ENCODE assay signal across 9 cellular contexts in genomic region chr17:2391597-2392251, GRCh38. TPM values are rescaled to one million over a fixed set of nuclear protein-coding genes. Genes with fewer than 3 reads are reported as not detected.
A peak's percentile ranks its signal among the peaks of the same experiment; 100 is the strongest.
DNase-seq lines count a peak whose midpoint lies in the region; ATAC-seq and TF ChIP-seq lines count a peak whose summit lies in the region.
"Had no signal": no experiment of that assay in that cellular context is flagged by ENCODE, and none has a peak within 500 bp of the region (broad histone marks: within the 10 kb centered on the region; RNA-seq: fewer than 3 reads in every experiment).

No MANE protein-coding gene starts in this region.

- H3K9me3 ChIP-seq in ES-I3 (ENCODE audit: control insufficient read depth, insufficient read depth, low read length) (no peaks in the 10 kb centered on the region), RWPE2 (ENCODE audit: severe bottlenecking) (no peaks in the 10 kb centered on the region), esophagus muscularis mucosa (no peaks in the 10 kb centered on the region), prostate gland (no peaks in the 10 kb centered on the region)
- H3K9me3 ChIP-seq: mucosa of descending colon had no signal

- peak overlapping the region; percentile 94 for H3K27ac ChIP-seq in RWPE2 (ENCODE audit: poor library complexity, severe bottlenecking)
- H3K27ac ChIP-seq in esophagus muscularis mucosa (replicated peaks in 1 of 4), result peak overlapping the region; percentile 98 to 100 (median 100)
- peak overlapping the region; percentile 97 to 99 for H3K27ac ChIP-seq in prostate gland

- no peaks in the 10 kb centered on the region for H3K36me3 ChIP-seq in ES-I3 (ENCODE audit: insufficient read depth, low read length)
- H3K36me3 ChIP-seq in RWPE2 (ENCODE audit: low read depth), result no peaks in the 10 kb centered on the region
- H3K36me3 ChIP-seq in esophagus muscularis mucosa, result peaks cover 3 to 23% (median 14%) of the 10 kb centered on the region in 4 donors
- H3K36me3 ChIP-seq in prostate gland, result peaks cover 9 to 11% of the 10 kb centered on the region in 2 donors

- H3K27me3 ChIP-seq in RWPE2 (ENCODE audit: insufficient read depth, poor library complexity, severe bottlenecking) (no peaks in the 10 kb centered on the region), esophagus muscularis mucosa (peaks cover 0 to 5% (median 0%) of the 10 kb centered on the region in 4 donors), prostate gland (replicated peaks; ENCODE audit: insufficient read depth) (no peaks in the 10 kb centered on the region)

- peaks cover 9% of the 10 kb centered on the region; the same call in 1 of the 2 replicates for H3K4me1 ChIP-seq in ES-I3 (ENCODE audit: insufficient read depth, low read length)
- peaks cover 16% of the 10 kb centered on the region for H3K4me1 ChIP-seq in RWPE2 (ENCODE audit: insufficient read depth, poor library complexity, severe bottlenecking)
- H3K4me1 ChIP-seq in esophagus muscularis mucosa, result peaks cover 58 to 83% (median 70%) of the 10 kb centered on the region in 4 donors
- peaks cover 36% of the 10 kb centered on the region for H3K4me1 ChIP-seq in prostate gland (replicated peaks)

- ATAC-seq in RWPE2 (ENCODE audit: low read depth) (no peak), HG03108 (IDR thresholded peaks at IDR 0.05; ENCODE audit: unreplicated experiment) (no peak)

- H3K4me3 ChIP-seq in RWPE2 (ENCODE audit: severe bottlenecking) (peak overlapping the region; percentile 59), esophagus muscularis mucosa (peak overlapping the region; percentile 78 to 92 (median 86)), prostate gland (peak overlapping the region in 1 of 2 donors; percentile 83)
- H3K4me3 ChIP-seq: mucosa of descending colon had no signal

- DNase-seq in RWPE2 (ENCODE audit: low spot score), result no peak
- no peak for DNase-seq in esophagus muscularis mucosa (ENCODE audit: extremely low spot score)
- DNase-seq in prostate gland (ENCODE audit: low spot score), result no peak
- no peak for DNase-seq in DMS 273 treated with DMSO at 0.1 percent for 48 hours (lab: John Stamatoyannopoulos, UW)
- DNase-seq in HuH-7.5 (ENCODE audit: low spot score), result no peak
- no peak for DNase-seq in RPMI8226

- intact Hi-C loops in esophagus muscularis mucosa (cut with DNase I), result no loop called here
- intact Hi-C loops in prostate gland (cut with DNase I), result loop anchor here (10.0 kb wide), 1 partner anchor 337 kb away; the partner anchor contains the start of gene HIC1

- TF ChIP-seq EP300 in esophagus muscularis mucosa (IDR thresholded peaks at IDR 0.05), result no peak

- H3K9ac ChIP-seq in ES-I3 (ENCODE audit: low read depth, low read length), result peak overlapping the region; percentile 81; the same call in 1 of the 2 replicates

- no peak for TF ChIP-seq CTCF in RWPE2 (IDR thresholded peaks at IDR 0.05; ENCODE audit: poor library complexity, severe bottlenecking)
- no peak for TF ChIP-seq CTCF in esophagus muscularis mucosa (IDR thresholded peaks at IDR 0.05)
- TF ChIP-seq CTCF in prostate gland (IDR thresholded peaks at IDR 0.05), result no peak

- TF ChIP-seq POLR2A in esophagus muscularis mucosa (IDR thresholded peaks at IDR 0.05; ENCODE audit: low read depth), result no peak
- TF ChIP-seq POLR2A in prostate gland (IDR thresholded peaks at IDR 0.05), result no peak

- WGBS in esophagus muscularis mucosa, result 52% methylated on average over 18 of the region's 18 CpGs
- 74% methylated on average over 18 of the region's 18 CpGs for WGBS in prostate gland

RNA-seq across cellular contexts. Expression of gene MNT, which starts 9.1 kb away (rescaled TPM):
- 10 to 100 TPM; 10.8 to 17.4 (median 13.8) TPM for total RNA-seq in esophagus muscularis mucosa
- 10 to 100 TPM; 14.8 to 32.0 TPM for total RNA-seq in prostate gland

RNA-seq across cellular contexts. Expression of gene SGSM2, which starts 54.4 kb away (rescaled TPM):
- total RNA-seq in esophagus muscularis mucosa, result 10 to 100 TPM; 32.0 to 72.2 (median 37.8) TPM
- 100 to 1,000 TPM; 118 to 172 TPM for total RNA-seq in prostate gland

RNA-seq across cellular contexts. Expression of gene TSR1, which starts 55.5 kb away (rescaled TPM):
- total RNA-seq in esophagus muscularis mucosa (10 to 100 TPM; 49.0 to 57.2 (median 55.1) TPM), prostate gland (10 to 100 TPM; 34.8 to 42.9 TPM)
